Comparison of ENCODE assay signal across 30 cellular contexts in the genomic region with DNA sequence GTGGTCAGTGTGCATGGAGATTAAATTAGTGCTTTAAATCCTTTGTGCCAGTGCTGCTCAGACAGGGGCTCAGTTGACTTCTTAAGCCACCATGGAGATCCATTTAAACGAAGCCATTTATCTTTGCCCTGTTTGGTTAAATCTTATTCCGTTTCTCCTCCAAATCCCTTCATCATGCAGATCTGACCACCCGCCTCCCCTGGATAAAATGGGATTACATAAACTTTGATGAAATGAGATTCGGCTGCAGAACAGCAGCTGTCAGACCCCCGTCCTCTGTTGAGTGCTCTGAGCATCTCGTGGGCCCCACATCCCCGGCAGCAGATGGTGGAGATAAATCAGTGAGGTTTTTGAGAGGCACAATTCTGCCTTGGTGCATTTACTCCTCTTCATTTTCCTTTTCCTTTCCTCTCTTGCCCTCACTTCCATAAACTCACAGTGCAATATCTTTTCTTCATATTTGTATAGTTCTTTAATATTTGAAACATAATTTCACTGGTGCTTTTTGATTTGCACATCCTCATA.
"Had no signal": no experiment of that assay in that cellular context is flagged by ENCODE, and none has a peak within 500 bp of the region (broad histone marks: within the 10 kb centered on the region; RNA-seq: fewer than 3 reads in every experiment).

No MANE protein-coding gene starts in this region.

- ATAC-seq: activated CD4-positive, alpha-beta T cell treated with anti-CD3 and anti-CD28 coated beads for 36 hours; activated CD4-positive, CD25-positive, alpha-beta regulatory T cell treated with anti-CD3 and anti-CD28 coated beads, Interleukin-2, amount 50 U/mL, for 24 hours; activated naive CD4-positive, alpha-beta T cell treated with anti-CD3 and anti-CD28 coated beads, Interleukin-2, amount 50 U/mL, for 72 hours; activated T-cell treated with anti-CD3 and anti-CD28 coated beads, Interleukin-2, amount 50 U/mL, for 4 hours; body of pancreas; K562; PC-3; WTC11 had no signal

- DNase-seq: activated CD4-positive, alpha-beta T cell treated with anti-CD3 and anti-CD28 coated beads for 36 hours; activated CD4-positive, alpha-beta T cell treated with anti-CD3 and anti-CD28 coated beads, Interleukin-2, amount 10 ng/mL, durations not matched to agents 7 days and 5 days; activated CD4-positive, alpha-beta T cell treated with anti-CD3 and anti-CD28 coated beads, Interleukin-2, amount 50 U/mL, for 48 hours; activated CD8-positive, alpha-beta memory T cell treated with anti-CD3 and anti-CD28 coated beads, Interleukin-2, amount 50 U/mL, for 4 hours; activated gamma-delta T cell treated with Interleukin-2 at 50 U/mL for 16 hours; activated naive CD4-positive, alpha-beta T cell treated with anti-CD3 and anti-CD28 coated beads for 36 hours; activated T-cell treated with anti-CD3 and anti-CD28 coated beads for 4 hours; activated T-cell treated with anti-CD3 and anti-CD28 coated beads, Interleukin-2, amount 50 U/mL, for 4 hours; adrenal gland; body of pancreas; caudate nucleus; cerebellar nuclear complex; IMR-90; NCI-H1092 treated with DMSO at 0.1 percent for 48 hours; NCI-H1417; NCI-H146; NCI-H187; NCI-H2081; NCI-H345; NCI-H510A; NCI-H69; NK-92 treated with Interleukin-12 subunit alpha and Interleukin-12 subunit beta, amount 100 ng/mL, for 24 hours; PC-3; Peyer's patch; RPMI8226; SIG-M5 had no signal
